20 cellular contexts compared by ENCODE assay signal in genomic region chr13:93316848-93317247, GRCh38.
DNase-seq lines count a peak whose midpoint lies in the region; ATAC-seq, FAIRE-seq and TF ChIP-seq lines count a peak whose summit lies in the region.
"Had no signal": no experiment of that assay in that cellular context is flagged by ENCODE, and none has a peak within 500 bp of the region (broad histone marks: within the 10 kb centered on the region; RNA-seq: fewer than 3 reads in every experiment).

No MANE protein-coding gene starts in this region.

- H3K9me2 ChIP-seq in GM23338 (ENCODE audit: insufficient read depth), result no peaks in the 10 kb centered on the region

- H3K4me2 ChIP-seq in GM23338, result peak overlapping the region; percentile 37; the same call in 1 of the 2 replicates

- H3K4me3 Mint-ChIP-seq in GM23338 (no peak overlapping the region), WTC11 (no peak overlapping the region)
- H3K4me3 Mint-ChIP-seq: CD4-positive, alpha-beta memory T cell; HFFc6 had no signal

- no peaks in the 10 kb centered on the region for H4K20me1 ChIP-seq in GM23338 (replicated peaks; ENCODE audit: insufficient read depth)

- H3K9me3 Mint-ChIP-seq in GM23338 (no peaks in the 10 kb centered on the region), WTC11 (no peaks in the 10 kb centered on the region)
- H3K9me3 Mint-ChIP-seq: HFFc6 had no signal

- no peaks in the 10 kb centered on the region for H3K27me3 ChIP-seq in GM23338 (ENCODE audit: insufficient read depth)
- H3K27me3 ChIP-seq in HAP-1 (ENCODE audit: low read depth), result no peaks in the 10 kb centered on the region

- H3K4me3 ChIP-seq in GM23338 (no peak overlapping the region), HAP-1 (no peak overlapping the region)
- H3K4me3 ChIP-seq: GM12878 had no signal

- TF ChIP-seq CTCF in D721Med (IDR thresholded peaks at IDR 0.05; ENCODE audit: insufficient read depth, missing control alignments) (no peak), GM23338 (conservative IDR thresholded peaks at IDR 0.05; ENCODE audit: low read depth in 2 of 2) (no peak), WTC11 (IDR thresholded peaks at IDR 0.05) (no peak)

- H3K4me1 Mint-ChIP-seq in GM23338 (peaks cover 53% of the 10 kb centered on the region), WTC11 (peaks cover 58% of the 10 kb centered on the region)
- H3K4me1 Mint-ChIP-seq: CD4-positive, alpha-beta memory T cell had no signal

- DNase-seq in D721Med (ENCODE audit: insufficient read length, low spot score), result no peak
- no peak for DNase-seq in GM23338 (ENCODE audit: low spot score)
- DNase-seq in HAP-1 (ENCODE audit: low spot score in 2 of 2), result peak; percentile 29 to 97
- DNase-seq in WTC11 (ENCODE audit: low spot score), result no peak
- no peak for DNase-seq in NCI-H2196 treated with DMSO at 0.1 percent for 48 hours (lab: John Stamatoyannopoulos, UW; ENCODE audit: unreplicated experiment)
- no peak for DNase-seq in NCI-H446 treated with DMSO at 0.1 percent for 48 hours (lab: John Stamatoyannopoulos, UW)
- DNase-seq in MV-4-11 (lab: John Stamatoyannopoulos, UW), result no peak
- no peak for DNase-seq in NCI-H2171 (lab: John Stamatoyannopoulos, UW)
- DNase-seq: C1 segment of cervical spinal cord; Calu3; CD4-positive, alpha-beta memory T cell; COR-L47; DMS153; DND-41; GOT3; H7; HFFc6 had no signal

- in situ Hi-C loops in HAP-1 (cut with MboI; ENCODE audit: low sequenced_read_pairs), result no loop called here

- H3K4me1 ChIP-seq in GM23338 (ENCODE audit: insufficient read depth) (peaks cover 53% of the 10 kb centered on the region), HAP-1 (peaks cover 23% of the 10 kb centered on the region)

- H3K9me3 ChIP-seq in HAP-1, result no peaks in the 10 kb centered on the region

- H3F3A ChIP-seq in GM23338 (replicated peaks; ENCODE audit: low read depth), result no peaks in the 10 kb centered on the region

- peak; percentile 45; the same call in 2 of the 3 replicates for ATAC-seq in GM23338
- peak; percentile 69 for ATAC-seq in WTC11
- ATAC-seq: GM12878 had no signal

- no peaks in the 10 kb centered on the region for H3K36me3 Mint-ChIP-seq in GM23338 (ENCODE audit: low read depth)
- H3K36me3 Mint-ChIP-seq in WTC11, result no peaks in the 10 kb centered on the region
- H3K36me3 Mint-ChIP-seq: CD4-positive, alpha-beta memory T cell had no signal

- POLR2A ChIA-PET in WTC11 (lab: Charles Lee), result no interaction called here

- CTCF ChIA-PET in WTC11 (lab: Charles Lee), result no interaction called here

- H3K79me2 ChIP-seq in GM23338 (replicated peaks; ENCODE audit: insufficient read depth), result peaks cover 21% of the 10 kb centered on the region

- H3K36me3 ChIP-seq in GM23338 (ENCODE audit: insufficient read depth) (no peaks in the 10 kb centered on the region), HAP-1 (replicated peaks) (no peaks in the 10 kb centered on the region)

- H2AFZ ChIP-seq in GM23338, result no peak overlapping the region

- H3K27ac Mint-ChIP-seq in GM23338 (0 out of 2 replicates have a peak overlapping the region, but pooled peaks have one; percentile 65), WTC11 (no peak overlapping the region; the same call in 1 of the 2 replicates)
- H3K27ac Mint-ChIP-seq: CD4-positive, alpha-beta memory T cell; HFFc6 had no signal

- H3K27me3 Mint-ChIP-seq in GM23338 (ENCODE audit: insufficient read depth, low read depth, poor library complexity) (no peaks in the 10 kb centered on the region), WTC11 (ENCODE audit: low read depth) (no peaks in the 10 kb centered on the region)
- H3K27me3 Mint-ChIP-seq: CD4-positive, alpha-beta memory T cell had no signal

- FAIRE-seq in D721Med (lab: Jason Lieb, UNC), result peak; percentile 58
- FAIRE-seq: G401.6, GM12878, GM19239 had no signal

- no peak overlapping the region for H3K27ac ChIP-seq in GM23338 (ENCODE audit: low read depth)

TF ChIP-seq in GM23338, 12 proteins besides CTCF, POLR2A, EP300 and RAD21 (continues in another document):
- TF ChIP-seq JUNB (IDR thresholded peaks at IDR 0.05; ENCODE audit: unreplicated experiment) (no peak), NANOG (IDR thresholded peaks at IDR 0.05; ENCODE audit: borderline replicate concordance) (0 out of 2 replicates have a peak, but pooled peaks have one; percentile 20)

TF ChIP-seq in WTC11, 78 proteins besides CTCF, POLR2A, EP300 and RAD21:
- TF ChIP-seq RELA (CRISPR knock-in tag; IDR thresholded peaks at IDR 0.05; ENCODE audit: borderline replicate concordance), result no peak
- TF ChIP-seq ZNF396 (CRISPR knock-in tag; IDR thresholded peaks at IDR 0.05; ENCODE audit: borderline replicate concordance), result no peak
- no peak for TF ChIP-seq ZNF219 (CRISPR knock-in tag; IDR thresholded peaks at IDR 0.05; ENCODE audit: borderline replicate concordance)
- no peak for TF ChIP-seq FOXP1 (CRISPR knock-in tag; IDR thresholded peaks at IDR 0.05; ENCODE audit: borderline replicate concordance)
- no peak for TF ChIP-seq JUN (CRISPR knock-in tag; IDR thresholded peaks at IDR 0.05)
- no peak for TF ChIP-seq ERG (CRISPR knock-in tag; IDR thresholded peaks at IDR 0.05)
- no peak for TF ChIP-seq AR (CRISPR knock-in tag; IDR thresholded peaks at IDR 0.05)
- no peak for TF ChIP-seq ZNF232 (CRISPR knock-in tag; IDR thresholded peaks at IDR 0.05)
- no peak for TF ChIP-seq EMX1 (CRISPR knock-in tag; IDR thresholded peaks at IDR 0.05)
- no peak for TF ChIP-seq ZNF671 (CRISPR knock-in tag; IDR thresholded peaks at IDR 0.05)
- TF ChIP-seq SP1 (CRISPR knock-in tag; conservative IDR thresholded peaks at IDR 0.05), result no peak
- no peak for TF ChIP-seq ATF1 (CRISPR knock-in tag; IDR thresholded peaks at IDR 0.05)
- no peak for TF ChIP-seq GRHL2 (CRISPR knock-in tag; IDR thresholded peaks at IDR 0.05; ENCODE audit: insufficient replicate concordance, severe bottlenecking)
- no peak for TF ChIP-seq ZBTB21 (CRISPR knock-in tag; IDR thresholded peaks at IDR 0.05; ENCODE audit: borderline replicate concordance)
- TF ChIP-seq ELF4 (CRISPR knock-in tag; IDR thresholded peaks at IDR 0.05; ENCODE audit: low read depth), result no peak

Comparison
In these comparisons a context has a peak if more than half of its experiments do, and no peak if none do; other contexts are left out.
1. DNase-seq: peak in HAP-1 (2 of 2); none in D721Med (single experiment), GM23338 (single experiment), WTC11 (single experiment), NCI-H2196 treated with DMSO at 0.1 percent for 48 hours (single experiment), NCI-H446 treated with DMSO at 0.1 percent for 48 hours (single experiment), MV-4-11 (single experiment) and NCI-H2171 (single experiment).